Comparison of ENCODE assay signal across 7 cellular contexts in genomic region chr7:49852619-49853462, GRCh38.
DNase-seq lines count a peak whose midpoint lies in the region; ATAC-seq and TF ChIP-seq lines count a peak whose summit lies in the region.

No MANE protein-coding gene starts in this region.

- POLR2A ChIA-PET in MCF 10A (lab: Yijun Ruan, JAX), result no interaction called here

- peak; percentile 66 for ATAC-seq in GM21381 (IDR thresholded peaks at IDR 0.05; ENCODE audit: unreplicated experiment)
- ATAC-seq in HG03571 (IDR thresholded peaks at IDR 0.05; ENCODE audit: unreplicated experiment), result peak; percentile 73

- DNase-seq in GM04504 (ENCODE audit: low read depth) (peak; percentile 17), NOMO-1 treated with DMSO at 0.1 percent for 48 hours (lab: John Stamatoyannopoulos, UW; ENCODE audit: unreplicated experiment) (peak; percentile 66), MCF 10A (ENCODE audit: unreplicated experiment) (peak; percentile 66), islet precursor cell (peak; percentile 76), testis (peak; percentile 69)

- TF ChIP-seq CTCF in MCF 10A (IDR thresholded peaks at IDR 0.05; ENCODE audit: unreplicated experiment) (peak; percentile 90), testis (IDR thresholded peaks at IDR 0.05) (peak; percentile 49 to 60 (median 58))

- no TSS peak for BruUV-seq in MCF 10A (replicated peaks; lab: Mats Ljungman, UMichigan)

- H3K4me1 Mint-ChIP-seq in MCF 10A (ENCODE audit: insufficient read depth, unreplicated experiment), result no peaks in the 10 kb centered on the region

- no peak overlapping the region for H3K4me3 ChIP-seq in testis

- intact Hi-C loops in MCF 10A (cut with micrococcal nuclease) (loop anchor here (1.0 to 10.0 kb wide), 6 partner anchors 529 to 1908 kb away; partner anchors contain the start of gene PKD1L1), testis (cut with DNase I; ENCODE audit: low total_unique reads) (no loop called here)

- peaks cover 33% of the 10 kb centered on the region for H3K27me3 Mint-ChIP-seq in MCF 10A (ENCODE audit: insufficient read depth, unreplicated experiment)

- H3K27ac Mint-ChIP-seq in MCF 10A (ENCODE audit: low read depth, unreplicated experiment), result no peak overlapping the region

- CTCF ChIA-PET in MCF 10A (lab: Yijun Ruan, JAX), result interaction anchor here (0.6 to 2.7 kb wide), 8 partner anchors 13 to 1553 kb away, joined by 3 to 17 read pairs (median 4); no protein-coding TSS in a partner anchor

- no peaks in the 10 kb centered on the region for H3K9me3 Mint-ChIP-seq in MCF 10A (ENCODE audit: unreplicated experiment)

- H3K4me3 Mint-ChIP-seq in MCF 10A (ENCODE audit: unreplicated experiment), result no peak overlapping the region

- no peaks in the 10 kb centered on the region for H3K4me1 ChIP-seq in testis

- H3K36me3 ChIP-seq in testis (ENCODE audit: low read depth, missing control alignments), result no peaks in the 10 kb centered on the region

- TF ChIP-seq POLR2A in testis (IDR thresholded peaks at IDR 0.05), result no peak

- no peaks in the 10 kb centered on the region for H3K27me3 ChIP-seq in testis

- no peaks in the 10 kb centered on the region for H3K9me3 ChIP-seq in testis

- 50 to 53% methylated on average over 6 to 11 of the region's 11 CpGs for WGBS in testis, 2 donors

- no peaks in the 10 kb centered on the region for H3K36me3 Mint-ChIP-seq in MCF 10A (ENCODE audit: insufficient read depth, unreplicated experiment)

- no peak overlapping the region for H3K27ac ChIP-seq in testis

Comparison
In these comparisons a context has a peak if more than half of its experiments do, and no peak if none do; other contexts are left out.
1. DNase-seq: peak in every context shown above with its lines; median percentile 76 in islet precursor cell; 69 in testis; 66 in NOMO-1 treated with DMSO at 0.1 percent for 48 hours; 66 in MCF 10A; 17 in GM04504.